In genomic region chr16:18055411-18055916, GRCh38 we compare ENCODE assay signal across 1 cellular context.
TF ChIP-seq lines count a peak whose summit lies in the region.

No MANE protein-coding gene starts in this region.

TF ChIP-seq in GM23338, 12 proteins besides CTCF, POLR2A, EP300 and RAD21 (continued from another document):
- no peak for TF ChIP-seq ZNF462 (CRISPR knock-in tag; IDR thresholded peaks at IDR 0.05)
- no peak for TF ChIP-seq EZH2phosphoT487 (IDR thresholded peaks at IDR 0.05; ENCODE audit: unreplicated experiment)
TF ChIP-seq in GM23338: peak in this region for 0.
